1 cellular context compared by ENCODE assay signal in the genomic region with DNA sequence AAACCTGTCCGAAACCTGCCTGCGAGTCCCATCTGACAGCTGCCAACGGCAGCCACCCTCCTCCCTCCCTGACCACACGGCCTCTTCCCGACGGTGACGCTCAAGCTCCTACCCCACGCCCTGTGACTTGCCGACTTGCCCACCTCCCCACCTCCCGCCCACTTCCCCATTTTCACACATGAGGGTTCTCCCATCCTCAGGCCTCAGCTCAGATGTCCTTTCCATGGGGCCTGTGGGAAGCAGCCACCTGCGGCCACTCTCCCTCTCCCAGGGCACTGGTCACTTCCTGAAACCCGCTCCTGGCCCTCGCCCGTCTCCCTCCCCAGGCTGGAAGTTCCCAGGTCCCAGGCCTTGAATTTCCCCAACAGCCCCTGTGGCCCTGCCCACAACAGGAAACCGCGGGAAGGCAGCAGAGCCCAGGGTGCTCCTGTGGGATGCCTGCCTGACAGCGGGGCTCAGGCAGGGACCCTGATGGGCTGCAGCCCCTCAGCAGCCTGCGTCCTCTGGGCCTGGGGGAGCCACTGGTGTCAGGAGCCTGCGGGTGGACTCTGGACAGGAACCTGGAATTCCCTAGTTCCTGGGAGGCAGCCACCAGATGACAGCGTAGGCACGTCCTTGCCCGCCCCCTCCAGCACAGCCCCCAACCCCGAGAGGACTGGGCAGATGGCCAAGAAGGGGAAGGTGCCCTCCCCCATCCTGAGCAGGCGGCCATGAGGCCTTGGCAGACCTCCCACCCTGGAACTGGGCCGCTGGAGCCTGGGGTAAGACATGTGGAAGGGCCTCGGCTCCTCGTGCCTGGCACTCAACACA.
A peak's percentile ranks its signal among the peaks of the same experiment; 100 is the strongest.
TF ChIP-seq lines count a peak whose summit lies in the region.

No MANE protein-coding gene starts in this region.

TF ChIP-seq in HepG2, 621 proteins besides CTCF, POLR2A, EP300 and RAD21 (continued from another document and continues in another):
- TF ChIP-seq, protein P1, sequence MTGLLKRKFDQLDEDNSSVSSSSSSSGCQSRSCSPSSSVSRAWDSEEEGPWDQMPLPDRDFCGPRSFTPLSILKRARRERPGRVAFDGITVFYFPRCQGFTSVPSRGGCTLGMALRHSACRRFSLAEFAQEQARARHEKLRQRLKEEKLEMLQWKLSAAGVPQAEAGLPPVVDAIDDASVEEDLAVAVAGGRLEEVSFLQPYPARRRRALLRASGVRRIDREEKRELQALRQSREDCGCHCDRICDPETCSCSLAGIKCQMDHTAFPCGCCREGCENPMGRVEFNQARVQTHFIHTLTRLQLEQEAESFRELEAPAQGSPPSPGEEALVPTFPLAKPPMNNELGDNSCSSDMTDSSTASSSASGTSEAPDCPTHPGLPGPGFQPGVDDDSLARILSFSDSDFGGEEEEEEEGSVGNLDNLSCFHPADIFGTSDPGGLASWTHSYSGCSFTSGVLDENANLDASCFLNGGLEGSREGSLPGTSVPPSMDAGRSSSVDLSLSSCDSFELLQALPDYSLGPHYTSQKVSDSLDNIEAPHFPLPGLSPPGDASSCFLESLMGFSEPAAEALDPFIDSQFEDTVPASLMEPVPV (CRISPR knock-in tag; IDR thresholded peaks at IDR 0.05): no peak
- TF ChIP-seq PHF20 (CRISPR knock-in tag; IDR thresholded peaks at IDR 0.05) (no peak; the same call in 1 of the 2 replicates), ZNF552 (CRISPR knock-in tag; IDR thresholded peaks at IDR 0.05; ENCODE audit: borderline replicate concordance) (no peak), ZNF619 (CRISPR knock-in tag; IDR thresholded peaks at IDR 0.05) (no peak), CREB3 (CRISPR knock-in tag; IDR thresholded peaks at IDR 0.05) (no peak), ZNF296 (CRISPR knock-in tag; conservative IDR thresholded peaks at IDR 0.05) (peak; percentile 86; the same call in 1 of the 2 replicates), NFATC3 (CRISPR knock-in tag; IDR thresholded peaks at IDR 0.05) (no peak), ATF7 (IDR thresholded peaks at IDR 0.05) (no peak), ATF7 (CRISPR knock-in tag; IDR thresholded peaks at IDR 0.05) (no peak), ZNF232 (CRISPR knock-in tag; IDR thresholded peaks at IDR 0.05; ENCODE audit: borderline replicate concordance) (no peak), CBX2 (IDR thresholded peaks at IDR 0.05; ENCODE audit: low read depth, low read length) (no peak), CBX2 (CRISPR knock-in tag; IDR thresholded peaks at IDR 0.05; ENCODE audit: low read depth) (no peak), ZNF780A (CRISPR knock-in tag; IDR thresholded peaks at IDR 0.05) (no peak), TIGD3 (CRISPR knock-in tag; IDR thresholded peaks at IDR 0.05; ENCODE audit: borderline replicate concordance) (no peak), MYPOP (CRISPR knock-in tag; IDR thresholded peaks at IDR 0.05) (no peak; the same call in 1 of the 2 replicates), SMYD3 (CRISPR knock-in tag; IDR thresholded peaks at IDR 0.05) (no peak), NONO (IDR thresholded peaks at IDR 0.05) (no peak), NONO (CRISPR knock-in tag; conservative IDR thresholded peaks at IDR 0.05) (peak; percentile 64; the same call in 1 of the 2 replicates), HIVEP1 (CRISPR knock-in tag; IDR thresholded peaks at IDR 0.05) (no peak), ZNF10 (CRISPR knock-in tag; IDR thresholded peaks at IDR 0.05; ENCODE audit: borderline replicate concordance, low read depth) (no peak), ZNF260 (CRISPR knock-in tag; IDR thresholded peaks at IDR 0.05; ENCODE audit: borderline replicate concordance, low read depth) (no peak), ZNF24 (IDR thresholded peaks at IDR 0.05) (no peak), ZNF572 (CRISPR knock-in tag; IDR thresholded peaks at IDR 0.05) (no peak), HMGXB4 (CRISPR knock-in tag; IDR thresholded peaks at IDR 0.05; ENCODE audit: borderline replicate concordance in 1 of 2, low read depth in 1 of 2) (peak in 1 of 2 experiments; percentile 55; a peak in 2 of 4 replicates), HNRNPH1 (optimal IDR thresholded peaks at IDR 0.05; ENCODE audit: low read depth, low read length) (no peak), ZNF703 (CRISPR knock-in tag; IDR thresholded peaks at IDR 0.05; ENCODE audit: borderline replicate concordance) (no peak), SMAD1 (CRISPR knock-in tag; IDR thresholded peaks at IDR 0.05; ENCODE audit: borderline replicate concordance, low read depth) (no peak), SOX6 (IDR thresholded peaks at IDR 0.05) (no peak), SOX6 (CRISPR knock-in tag; IDR thresholded peaks at IDR 0.05) (no peak), MTF1 (CRISPR knock-in tag; IDR thresholded peaks at IDR 0.05) (no peak), ZNF430 (CRISPR knock-in tag; IDR thresholded peaks at IDR 0.05) (no peak), ZNF20 (CRISPR knock-in tag; IDR thresholded peaks at IDR 0.05) (no peak), ZFP1 (CRISPR knock-in tag; IDR thresholded peaks at IDR 0.05) (no peak), ZNF343 (CRISPR knock-in tag; IDR thresholded peaks at IDR 0.05) (0 out of 2 replicates have a peak, but pooled peaks have one; percentile 36), AGO2 (optimal IDR thresholded peaks at IDR 0.05; ENCODE audit: low read depth, low read length) (no peak)
- TF ChIP-seq, protein P2, sequence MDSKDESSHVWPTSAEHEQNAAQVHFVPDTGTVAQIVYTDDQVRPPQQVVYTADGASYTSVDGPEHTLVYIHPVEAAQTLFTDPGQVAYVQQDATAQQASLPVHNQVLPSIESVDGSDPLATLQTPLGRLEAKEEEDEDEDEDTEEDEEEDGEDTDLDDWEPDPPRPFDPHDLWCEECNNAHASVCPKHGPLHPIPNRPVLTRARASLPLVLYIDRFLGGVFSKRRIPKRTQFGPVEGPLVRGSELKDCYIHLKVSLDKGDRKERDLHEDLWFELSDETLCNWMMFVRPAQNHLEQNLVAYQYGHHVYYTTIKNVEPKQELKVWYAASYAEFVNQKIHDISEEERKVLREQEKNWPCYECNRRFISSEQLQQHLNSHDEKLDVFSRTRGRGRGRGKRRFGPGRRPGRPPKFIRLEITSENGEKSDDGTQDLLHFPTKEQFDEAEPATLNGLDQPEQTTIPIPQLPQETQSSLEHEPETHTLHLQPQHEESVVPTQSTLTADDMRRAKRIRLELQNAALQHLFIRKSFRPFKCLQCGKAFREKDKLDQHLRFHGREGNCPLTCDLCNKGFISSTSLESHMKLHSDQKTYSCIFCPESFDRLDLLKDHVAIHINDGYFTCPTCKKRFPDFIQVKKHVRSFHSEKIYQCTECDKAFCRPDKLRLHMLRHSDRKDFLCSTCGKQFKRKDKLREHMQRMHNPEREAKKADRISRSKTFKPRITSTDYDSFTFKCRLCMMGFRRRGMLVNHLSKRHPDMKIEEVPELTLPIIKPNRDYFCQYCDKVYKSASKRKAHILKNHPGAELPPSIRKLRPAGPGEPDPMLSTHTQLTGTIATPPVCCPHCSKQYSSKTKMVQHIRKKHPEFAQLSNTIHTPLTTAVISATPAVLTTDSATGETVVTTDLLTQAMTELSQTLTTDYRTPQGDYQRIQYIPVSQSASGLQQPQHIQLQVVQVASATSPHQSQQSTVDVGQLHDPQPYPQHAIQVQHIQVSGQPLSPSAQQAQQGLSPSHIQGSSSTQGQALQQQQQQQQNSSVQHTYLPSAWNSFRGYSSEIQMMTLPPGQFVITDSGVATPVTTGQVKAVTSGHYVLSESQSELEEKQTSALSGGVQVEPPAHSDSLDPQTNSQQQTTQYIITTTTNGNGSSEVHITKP (CRISPR knock-in tag; IDR thresholded peaks at IDR 0.05; ENCODE audit: low read depth): no peak
- TF ChIP-seq, protein P3, sequence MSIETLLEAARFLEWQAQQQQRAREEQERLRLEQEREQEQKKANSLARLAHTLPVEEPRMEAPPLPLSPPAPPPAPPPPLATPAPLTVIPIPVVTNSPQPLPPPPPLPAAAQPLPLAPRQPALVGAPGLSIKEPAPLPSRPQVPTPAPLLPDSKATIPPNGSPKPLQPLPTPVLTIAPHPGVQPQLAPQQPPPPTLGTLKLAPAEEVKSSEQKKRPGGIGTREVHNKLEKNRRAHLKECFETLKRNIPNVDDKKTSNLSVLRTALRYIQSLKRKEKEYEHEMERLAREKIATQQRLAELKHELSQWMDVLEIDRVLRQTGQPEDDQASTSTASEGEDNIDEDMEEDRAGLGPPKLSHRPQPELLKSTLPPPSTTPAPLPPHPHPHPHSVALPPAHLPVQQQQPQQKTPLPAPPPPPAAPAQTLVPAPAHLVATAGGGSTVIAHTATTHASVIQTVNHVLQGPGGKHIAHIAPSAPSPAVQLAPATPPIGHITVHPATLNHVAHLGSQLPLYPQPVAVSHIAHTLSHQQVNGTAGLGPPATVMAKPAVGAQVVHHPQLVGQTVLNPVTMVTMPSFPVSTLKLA (IDR thresholded peaks at IDR 0.05): peak; percentile 38; the same call in 1 of the 2 replicates
- TF ChIP-seq, protein P4, sequence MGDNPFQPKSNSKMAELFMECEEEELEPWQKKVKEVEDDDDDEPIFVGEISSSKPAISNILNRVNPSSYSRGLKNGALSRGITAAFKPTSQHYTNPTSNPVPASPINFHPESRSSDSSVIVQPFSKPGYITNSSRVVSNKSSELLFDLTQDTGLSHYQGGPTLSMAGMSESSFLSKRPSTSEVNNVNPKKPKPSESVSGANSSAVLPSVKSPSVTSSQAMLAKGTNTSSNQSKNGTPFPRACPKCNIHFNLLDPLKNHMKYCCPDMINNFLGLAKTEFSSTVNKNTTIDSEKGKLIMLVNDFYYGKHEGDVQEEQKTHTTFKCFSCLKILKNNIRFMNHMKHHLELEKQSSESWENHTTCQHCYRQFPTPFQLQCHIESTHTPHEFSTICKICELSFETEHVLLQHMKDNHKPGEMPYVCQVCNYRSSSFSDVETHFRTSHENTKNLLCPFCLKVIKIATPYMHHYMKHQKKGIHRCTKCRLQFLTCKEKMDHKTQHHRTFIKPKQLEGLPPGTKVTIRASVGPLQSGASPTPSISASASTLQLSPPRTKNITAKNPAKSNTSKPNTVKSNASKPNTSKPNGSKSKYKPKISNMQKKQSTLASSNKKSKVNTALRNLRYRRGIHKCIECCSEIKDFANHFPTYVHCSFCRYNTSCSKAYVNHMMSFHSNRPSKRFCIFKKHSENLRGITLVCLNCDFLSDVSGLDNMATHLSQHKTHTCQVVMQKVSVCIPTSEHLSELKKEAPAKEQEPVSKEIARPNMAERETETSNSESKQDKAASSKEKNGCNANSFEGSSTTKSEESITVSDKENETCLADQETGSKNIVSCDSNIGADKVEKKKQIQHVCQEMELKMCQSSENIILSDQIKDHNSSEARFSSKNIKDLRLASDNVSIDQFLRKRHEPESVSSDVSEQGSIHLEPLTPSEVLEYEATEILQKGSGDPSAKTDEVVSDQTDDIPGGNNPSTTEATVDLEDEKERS (CRISPR knock-in tag; IDR thresholded peaks at IDR 0.05): no peak
- TF ChIP-seq, protein P5, sequence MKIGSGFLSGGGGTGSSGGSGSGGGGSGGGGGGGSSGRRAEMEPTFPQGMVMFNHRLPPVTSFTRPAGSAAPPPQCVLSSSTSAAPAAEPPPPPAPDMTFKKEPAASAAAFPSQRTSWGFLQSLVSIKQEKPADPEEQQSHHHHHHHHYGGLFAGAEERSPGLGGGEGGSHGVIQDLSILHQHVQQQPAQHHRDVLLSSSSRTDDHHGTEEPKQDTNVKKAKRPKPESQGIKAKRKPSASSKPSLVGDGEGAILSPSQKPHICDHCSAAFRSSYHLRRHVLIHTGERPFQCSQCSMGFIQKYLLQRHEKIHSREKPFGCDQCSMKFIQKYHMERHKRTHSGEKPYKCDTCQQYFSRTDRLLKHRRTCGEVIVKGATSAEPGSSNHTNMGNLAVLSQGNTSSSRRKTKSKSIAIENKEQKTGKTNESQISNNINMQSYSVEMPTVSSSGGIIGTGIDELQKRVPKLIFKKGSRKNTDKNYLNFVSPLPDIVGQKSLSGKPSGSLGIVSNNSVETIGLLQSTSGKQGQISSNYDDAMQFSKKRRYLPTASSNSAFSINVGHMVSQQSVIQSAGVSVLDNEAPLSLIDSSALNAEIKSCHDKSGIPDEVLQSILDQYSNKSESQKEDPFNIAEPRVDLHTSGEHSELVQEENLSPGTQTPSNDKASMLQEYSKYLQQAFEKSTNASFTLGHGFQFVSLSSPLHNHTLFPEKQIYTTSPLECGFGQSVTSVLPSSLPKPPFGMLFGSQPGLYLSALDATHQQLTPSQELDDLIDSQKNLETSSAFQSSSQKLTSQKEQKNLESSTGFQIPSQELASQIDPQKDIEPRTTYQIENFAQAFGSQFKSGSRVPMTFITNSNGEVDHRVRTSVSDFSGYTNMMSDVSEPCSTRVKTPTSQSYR (CRISPR knock-in tag; IDR thresholded peaks at IDR 0.05; ENCODE audit: borderline replicate concordance): no peak
